ENCODE assay signal across 27 cellular contexts in genomic region chr12:60577607-60578006, GRCh38.
"Had no signal": no experiment of that assay in that cellular context is flagged by ENCODE, and none has a peak within 500 bp of the region (broad histone marks: within the 10 kb centered on the region; RNA-seq: fewer than 3 reads in every experiment).

No MANE protein-coding gene starts in this region.

- H3K4me3 ChIP-seq: coronary artery, dorsolateral prefrontal cortex, esophagus muscularis mucosa, gastrocnemius medialis, heart left ventricle had no signal

- FAIRE-seq: astrocyte, bronchial epithelial cell had no signal

- H3K4me1 ChIP-seq: esophagus muscularis mucosa, foreskin keratinocyte, gastrocnemius medialis, heart left ventricle had no signal

- H3K27ac ChIP-seq: brain microvascular endothelial cell, coronary artery, dorsolateral prefrontal cortex, esophagus muscularis mucosa, foreskin keratinocyte, gastrocnemius medialis, heart left ventricle, WERI-Rb-1 had no signal

- H3K9me3 ChIP-seq: esophagus muscularis mucosa, gastrocnemius medialis had no signal

- H3K36me3 ChIP-seq: brain microvascular endothelial cell, esophagus muscularis mucosa, gastrocnemius medialis, heart left ventricle, WERI-Rb-1 had no signal

- DNase-seq: activated B cell treated with CpG ODN at 0.5 μM for 24 hours; activated CD4-positive, alpha-beta T cell treated with anti-CD3 and anti-CD28 coated beads for 48 hours; activated CD4-positive, alpha-beta T cell treated with anti-CD3 and anti-CD28 coated beads, Interleukin-2, amount 50 U/mL, for 1 hour; activated CD4-positive, alpha-beta T cell treated with anti-CD3 and anti-CD28 coated beads, Interleukin-2, amount 50 U/mL, for 48 hours; activated CD8-positive, alpha-beta memory T cell treated with anti-CD3 and anti-CD28 coated beads for 24 hours; activated CD8-positive, alpha-beta T cell treated with anti-CD3 and anti-CD28 coated beads for 36 hours; activated effector memory CD4-positive, alpha-beta T cell treated with Interleukin-2 at 50 U/mL for 16 hours; activated gamma-delta T cell treated with Interleukin-2 at 50 U/mL for 16 hours; activated naive CD4-positive, alpha-beta T cell treated with anti-CD3 and anti-CD28 coated beads, Interleukin-2, amount 50 U/mL, for 16 hours; activated naive CD4-positive, alpha-beta T cell treated with Interleukin-2 at 50 U/mL for 16 hours; activated T-cell treated with anti-CD3 and anti-CD28 coated beads, Interleukin-2, amount 50 U/mL, for 4 hours; amniotic stem cell; anterior cingulate cortex; brain microvascular endothelial cell; dorsolateral prefrontal cortex; effector memory CD4-positive, alpha-beta T cell; erythroblast; foreskin keratinocyte; gastrocnemius medialis; glutamatergic neuron; heart left ventricle; T1000; WERI-Rb-1 had no signal

- H3K27me3 ChIP-seq: brain microvascular endothelial cell, dorsolateral prefrontal cortex, esophagus muscularis mucosa, foreskin keratinocyte, gastrocnemius medialis, heart left ventricle had no signal
